In the genomic region with DNA sequence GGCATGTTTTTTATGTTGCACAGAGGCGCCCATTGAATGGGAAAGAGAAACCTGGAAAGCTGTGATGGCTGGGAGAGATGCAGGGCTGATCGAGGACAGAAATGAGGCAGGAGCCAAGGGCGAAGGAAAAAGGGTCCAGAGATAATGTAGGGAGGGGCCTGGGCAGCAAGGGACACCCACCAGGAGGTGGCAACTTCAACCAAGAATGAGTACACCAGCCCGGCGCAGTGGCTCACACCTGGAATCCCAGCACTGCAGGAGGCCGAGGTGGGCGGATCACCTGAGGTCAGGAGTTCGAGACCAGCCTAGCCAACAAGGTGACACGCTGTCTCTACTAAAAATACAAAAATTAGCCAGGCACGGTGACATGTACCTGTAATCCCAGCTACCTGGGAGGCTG, we compare ENCODE assay signal across 13 cellular contexts. TPM values are rescaled to one million over a fixed set of nuclear protein-coding genes. Genes with fewer than 3 reads are reported as not detected.
DNase-seq lines count a peak whose midpoint lies in the region; ATAC-seq and TF ChIP-seq lines count a peak whose summit lies in the region.
"Had no signal": no experiment of that assay in that cellular context is flagged by ENCODE, and none has a peak within 500 bp of the region (broad histone marks: within the 10 kb centered on the region; RNA-seq: fewer than 3 reads in every experiment).

No MANE protein-coding gene starts in this region.

- no peak overlapping the region for H2AFZ ChIP-seq in SK-N-SH (ENCODE audit: low read depth)

- H3K9ac ChIP-seq in SK-N-SH = peak overlapping the region; percentile 96

- peak overlapping the region in 2 of 3 donors; percentile 32 to 73 for H3K27ac Mint-ChIP-seq in CD4-positive, CD25-positive, alpha-beta regulatory T cell

- intact Hi-C loops in esophagus muscularis mucosa (cut with DNase I) = loop anchor here (5.0 kb wide), 3 partner anchors 51 to 291 kb away; partner anchors contain the start of genes CORO1C, ISCU and SART3
- intact Hi-C loops in sigmoid colon (cut with DNase I) = loop anchor here (10.0 kb wide), 1 partner anchor 241 kb away; the partner anchor contains the start of genes ALKBH2 and UNG

- CTCF ChIA-PET in SK-N-SH (lab: Yijun Ruan, JAX) = interaction anchor here (1.2 to 5.3 kb wide), 2 partner anchors 31 to 49 kb away, joined by 5 to 29 read pairs; no protein-coding TSS in a partner anchor

- H3K9me3 ChIP-seq in CD4-positive, CD25-positive, alpha-beta regulatory T cell (ENCODE audit: control insufficient read depth in 2 of 2, low read length in 2 of 2) = no peaks in the 10 kb centered on the region
- H3K9me3 ChIP-seq in SK-N-SH (no peaks in the 10 kb centered on the region), esophagus muscularis mucosa (no peaks in the 10 kb centered on the region), sigmoid colon (no peaks in the 10 kb centered on the region)

- H3K9me2 ChIP-seq in SK-N-SH = no peaks in the 10 kb centered on the region

- TF ChIP-seq CTCF in SK-N-SH (IDR thresholded peaks at IDR 0.05) = no peak
- TF ChIP-seq CTCF in esophagus muscularis mucosa (IDR thresholded peaks at IDR 0.05) = no peak
- TF ChIP-seq CTCF in sigmoid colon (IDR thresholded peaks at IDR 0.05) = no peak

- no peak overlapping the region for H3K4me3 ChIP-seq in CD4-positive, CD25-positive, alpha-beta regulatory T cell (ENCODE audit: low read depth, low read length)
- H3K4me3 ChIP-seq in SK-N-SH (ENCODE audit: low read depth in 2 of 2, low read length in 1 of 2) = no peak overlapping the region
- no peak overlapping the region for H3K4me3 ChIP-seq in esophagus muscularis mucosa
- no peak overlapping the region for H3K4me3 ChIP-seq in sigmoid colon

- peaks cover 78% of the 10 kb centered on the region for H3K79me2 ChIP-seq in SK-N-SH (ENCODE audit: insufficient read depth)

- peaks cover 40% of the 10 kb centered on the region for H3F3A ChIP-seq in SK-N-SH (replicated peaks; ENCODE audit: insufficient read depth)

- peaks cover 0 to 3% (median 0%) of the 10 kb centered on the region in 7 donors for H3K9me3 Mint-ChIP-seq in CD4-positive, CD25-positive, alpha-beta regulatory T cell

- no peak for ATAC-seq in CD4-positive, CD25-positive, alpha-beta regulatory T cell (ENCODE audit: low read depth in 2 of 2)
- no peak for ATAC-seq in GM21529 (IDR thresholded peaks at IDR 0.05; ENCODE audit: unreplicated experiment)

- POLR2A ChIA-PET in SK-N-SH (lab: Yijun Ruan, JAX) = no interaction called here

- no peak for DNase-seq in CD4-positive, CD25-positive, alpha-beta regulatory T cell
- no peak for DNase-seq in SK-N-SH
- DNase-seq in esophagus muscularis mucosa (ENCODE audit: extremely low spot score) = no peak
- no peak for DNase-seq in sigmoid colon
- no peak for DNase-seq in T1000 (lab: John Stamatoyannopoulos, UW)
- no peak for DNase-seq in retina
- no peak for DNase-seq in NCI-H82 treated with DMSO at 0.1 percent for 48 hours (lab: John Stamatoyannopoulos, UW; ENCODE audit: unreplicated experiment)
- DNase-seq: activated CD4-positive, alpha-beta T cell treated with anti-CD3 and anti-CD28 coated beads for 4 hours; COR-L47; naive B cell had no signal

- peaks cover 8% of the 10 kb centered on the region for H3K27me3 Mint-ChIP-seq in CD4-positive, CD25-positive, alpha-beta regulatory T cell
- H3K27me3 Mint-ChIP-seq: naive B cell had no signal

- TF ChIP-seq EP300 in SK-N-SH (IDR thresholded peaks at IDR 0.05; ENCODE audit: borderline replicate concordance in 1 of 2, low read depth in 1 of 2, low read length in 1 of 2) = no peak
- no peak for TF ChIP-seq EP300 in esophagus muscularis mucosa (IDR thresholded peaks at IDR 0.05)
- no peak for TF ChIP-seq EP300 in sigmoid colon (IDR thresholded peaks at IDR 0.05)

- peak overlapping the region in 1 of 4 donors; percentile 95 for H3K4me3 Mint-ChIP-seq in CD4-positive, CD25-positive, alpha-beta regulatory T cell

- peaks cover 9% of the 10 kb centered on the region for H3K36me3 Mint-ChIP-seq in CD4-positive, CD25-positive, alpha-beta regulatory T cell
- H3K36me3 Mint-ChIP-seq: naive B cell had no signal

- TF ChIP-seq RAD21 in SK-N-SH (IDR thresholded peaks at IDR 0.05; ENCODE audit: low read length) = no peak

- peaks cover 19% of the 10 kb centered on the region for H3K4me1 ChIP-seq in CD4-positive, CD25-positive, alpha-beta regulatory T cell (ENCODE audit: control insufficient read depth, insufficient read depth, low read length, poor library complexity, severe bottlenecking)
- H3K4me1 ChIP-seq in SK-N-SH (ENCODE audit: control insufficient read depth in 1 of 2, insufficient read depth in 2 of 2, low read depth in 1 of 2, low read length in 1 of 2) = peaks cover 33 to 36% of the 10 kb centered on the region in 2 experiments
- peaks cover 73 to 91% (median 89%) of the 10 kb centered on the region in 4 donors for H3K4me1 ChIP-seq in esophagus muscularis mucosa
- peaks cover 0 to 87% (median 70%) of the 10 kb centered on the region in 4 donors for H3K4me1 ChIP-seq in sigmoid colon

- TF ChIP-seq POLR2A in esophagus muscularis mucosa (IDR thresholded peaks at IDR 0.05; ENCODE audit: low read depth) (no peak), sigmoid colon (IDR thresholded peaks at IDR 0.05) (no peak)

- peak overlapping the region; percentile 94 for H3K4me2 ChIP-seq in SK-N-SH

- H3K4me1 Mint-ChIP-seq in CD4-positive, CD25-positive, alpha-beta regulatory T cell = peaks cover 24 to 40% (median 35%) of the 10 kb centered on the region in 4 donors

- H4K20me1 ChIP-seq in SK-N-SH (ENCODE audit: insufficient read depth) = no peaks in the 10 kb centered on the region

- H3K36me3 ChIP-seq in CD4-positive, CD25-positive, alpha-beta regulatory T cell (ENCODE audit: control insufficient read depth, insufficient read depth, low read length) = peaks cover 18% of the 10 kb centered on the region
- H3K36me3 ChIP-seq in SK-N-SH (replicated peaks in 1 of 2; ENCODE audit: control insufficient read depth in 1 of 2, insufficient read depth in 2 of 2, low read length in 1 of 2) (peaks cover 7 to 36% of the 10 kb centered on the region in 2 experiments), esophagus muscularis mucosa (peaks cover 0 to 21% (median 12%) of the 10 kb centered on the region in 4 donors), sigmoid colon (peaks cover 0 to 10% (median 4%) of the 10 kb centered on the region in 4 donors)

- H3K27ac ChIP-seq in CD4-positive, CD25-positive, alpha-beta regulatory T cell (ENCODE audit: insufficient read depth, low read length, poor library complexity, severe bottlenecking) = no peak overlapping the region
- peak overlapping the region in 1 of 2 experiments; percentile 99; a peak in 2 of 4 replicates for H3K27ac ChIP-seq in SK-N-SH (ENCODE audit: low read depth in 2 of 2, low read length in 1 of 2)
- peak overlapping the region; percentile 87 to 96 (median 91) for H3K27ac ChIP-seq in esophagus muscularis mucosa (replicated peaks in 1 of 4)
- H3K27ac ChIP-seq in sigmoid colon = peak overlapping the region; percentile 91 to 99 (median 96)

- WGBS in SK-N-SH (ENCODE audit: low lambda C conversion rate) = 86% methylated on average over 7 of the region's 10 CpGs
- 87% methylated on average over 10 of the region's 10 CpGs for WGBS in esophagus muscularis mucosa
- 92 to 93% methylated on average over 10 of the region's 10 CpGs for WGBS in sigmoid colon, 2 donors

- no peaks in the 10 kb centered on the region for H3K27me3 ChIP-seq in CD4-positive, CD25-positive, alpha-beta regulatory T cell (ENCODE audit: control insufficient read depth, insufficient read depth, low read length)
- H3K27me3 ChIP-seq in SK-N-SH (ENCODE audit: insufficient read depth) (no peaks in the 10 kb centered on the region), esophagus muscularis mucosa (no peaks in the 10 kb centered on the region), sigmoid colon (no peaks in the 10 kb centered on the region)
- H3K27me3 ChIP-seq: MG63 had no signal

TF ChIP-seq in SK-N-SH, 30 proteins besides CTCF, POLR2A, EP300 and RAD21 (continues in another document):
- TF ChIP-seq RCOR1 (IDR thresholded peaks at IDR 0.05; ENCODE audit: low read length) = no peak
- TF ChIP-seq FOSL2 (IDR thresholded peaks at IDR 0.05; ENCODE audit: borderline replicate concordance, low read depth) = no peak
- TF ChIP-seq TCF12 (IDR thresholded peaks at IDR 0.05) = no peak
- no peak for TF ChIP-seq POLR2AphosphoS5 (IDR thresholded peaks at IDR 0.05; ENCODE audit: low read depth, low read length)
- TF ChIP-seq, protein P1, sequence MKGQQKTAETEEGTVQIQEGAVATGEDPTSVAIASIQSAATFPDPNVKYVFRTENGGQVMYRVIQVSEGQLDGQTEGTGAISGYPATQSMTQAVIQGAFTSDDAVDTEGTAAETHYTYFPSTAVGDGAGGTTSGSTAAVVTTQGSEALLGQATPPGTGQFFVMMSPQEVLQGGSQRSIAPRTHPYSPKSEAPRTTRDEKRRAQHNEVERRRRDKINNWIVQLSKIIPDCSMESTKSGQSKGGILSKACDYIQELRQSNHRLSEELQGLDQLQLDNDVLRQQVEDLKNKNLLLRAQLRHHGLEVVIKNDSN (IDR thresholded peaks at IDR 0.05; ENCODE audit: borderline replicate concordance, low read depth) = no peak
- TF ChIP-seq TEAD4 (IDR thresholded peaks at IDR 0.05; ENCODE audit: borderline replicate concordance, insufficient read depth) = no peak
- TF ChIP-seq CHD2 (IDR thresholded peaks at IDR 0.05; ENCODE audit: low read length, partially characterized antibody) = no peak
- TF ChIP-seq NRF1 (IDR thresholded peaks at IDR 0.05; ENCODE audit: low read depth, low read length) = no peak
- TF ChIP-seq SIN3A (IDR thresholded peaks at IDR 0.05; ENCODE audit: borderline replicate concordance, low read depth, low read length) = no peak
- TF ChIP-seq RFX5 (IDR thresholded peaks at IDR 0.05; ENCODE audit: low read length) = no peak
- TF ChIP-seq RXRA (IDR thresholded peaks at IDR 0.05; ENCODE audit: borderline replicate concordance, low read depth) = no peak

RNA-seq across cellular contexts. Expression of gene SSH1, which starts 4.0 kb away (rescaled TPM):
- total RNA-seq in CD4-positive, CD25-positive, alpha-beta regulatory T cell = 32.5 TPM
- polyA plus RNA-seq in CD4-positive, CD25-positive, alpha-beta regulatory T cell = 1 to 10 TPM; 5.7 to 8.2 (median 6.9) TPM
- 16.4 and 19.6 TPM in 2 replicates for polyA plus RNA-seq in SK-N-SH (2012; rRNA removed)
- polyA plus RNA-seq in SK-N-SH (2012; cell fraction: cytosol; rRNA removed) = 12.2 and 14.1 TPM in 2 replicates
- polyA plus RNA-seq in SK-N-SH (2012; cell fraction: nucleus; rRNA removed) = 27.9 and 35.1 TPM in 2 replicates
- total RNA-seq in esophagus muscularis mucosa = 10 to 100 TPM; 14.1 to 40.9 (median 28.7) TPM
- total RNA-seq in sigmoid colon = 10 to 100 TPM in 3 of 4 donors, 1 to 10 TPM in 1; 9.9 to 19.7 (median 12.6) TPM
- 10 to 100 TPM in 1 of 3 donors, 1 to 10 TPM in 2; 3.6 to 10.1 (median 5.1) TPM for polyA plus RNA-seq in sigmoid colon

RNA-seq across cellular contexts. Expression of gene DAO, which starts 26.5 kb away (rescaled TPM):
- total RNA-seq in CD4-positive, CD25-positive, alpha-beta regulatory T cell = not detected
- polyA plus RNA-seq in CD4-positive, CD25-positive, alpha-beta regulatory T cell = not detected
- polyA plus RNA-seq in SK-N-SH (2012; rRNA removed) (not detected in 2 replicates), sigmoid colon (1 to 10 TPM; 1.0 to 9.0 (median 4.2) TPM)
- polyA plus RNA-seq in SK-N-SH (2012; cell fraction: cytosol; rRNA removed) = not detected in 2 replicates
- not detected in 2 replicates for polyA plus RNA-seq in SK-N-SH (2012; cell fraction: nucleus; rRNA removed)
- total RNA-seq in esophagus muscularis mucosa (not detected), sigmoid colon (not detected)
- polyA plus RNA-seq: adipose tissue had no signal
